In the genomic region with DNA sequence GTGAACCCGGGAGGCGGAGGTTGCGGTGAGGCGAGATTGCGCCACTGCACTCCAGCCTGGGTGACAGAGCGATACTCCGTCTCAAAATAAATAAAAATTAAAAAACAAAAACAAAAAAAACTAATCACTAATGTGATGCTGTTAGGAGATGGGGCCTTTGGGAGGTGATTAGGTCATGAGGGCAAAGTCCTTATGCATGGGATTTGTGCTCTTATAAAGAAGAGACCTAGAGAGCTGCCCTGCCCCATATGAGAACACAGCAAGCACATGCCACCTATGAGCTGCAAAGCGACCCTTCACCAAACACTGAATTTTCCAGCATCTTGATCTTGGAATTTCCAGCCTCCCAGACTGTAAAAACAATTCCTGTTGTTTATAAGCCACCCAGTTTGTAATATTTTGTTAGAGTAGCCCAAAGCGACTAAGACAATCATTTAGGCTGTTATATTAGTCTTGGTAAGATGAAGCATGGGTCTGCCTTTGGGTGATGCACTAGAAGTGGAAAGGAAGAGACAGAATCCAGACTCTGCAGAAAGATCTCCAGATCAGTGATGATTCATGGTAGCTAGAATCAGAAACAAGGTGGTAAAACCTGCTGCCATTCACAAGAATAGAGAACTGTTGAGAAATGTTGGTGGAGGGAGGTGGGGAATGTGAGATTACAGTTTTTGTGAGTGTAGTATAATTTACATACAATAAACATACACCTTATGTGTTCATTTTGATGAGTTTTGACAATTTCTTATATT, we compare ENCODE assay signal across 15 cellular contexts. TPM values are rescaled to one million over a fixed set of nuclear protein-coding genes. Genes with fewer than 3 reads are reported as not detected.
"Had no signal": no experiment of that assay in that cellular context is flagged by ENCODE, and none has a peak within 500 bp of the region (broad histone marks: within the 10 kb centered on the region; RNA-seq: fewer than 3 reads in every experiment).

No MANE protein-coding gene starts in this region.

- H3K9me3 ChIP-seq: psoas muscle had no signal

- H3K27me3 Mint-ChIP-seq: activated naive CD8-positive, alpha-beta T cell treated with anti-CD3 and anti-CD28 coated beads, Interleukin-2, amount 10 ng/mL, durations not matched to agents 7 days and 5 days; memory B cell; natural killer cell treated with Interleukin-12 subunit alpha and Interleukin-12 subunit beta and Interleukin-15 and Interleukin-18, amount 100 ng/mL, for 72 hours had no signal

- DNase-seq: activated CD4-positive, alpha-beta T cell treated with anti-CD3 and anti-CD28 coated beads, Interleukin-2, amount 50 U/mL, for 4 hours; activated CD4-positive, CD25-positive, alpha-beta regulatory T cell treated with anti-CD3 and anti-CD28 coated beads, Interleukin-2, amount 50 U/mL, for 72 hours; activated naive CD8-positive, alpha-beta T cell treated with anti-CD3 and anti-CD28 coated beads, Interleukin-2, amount 10 ng/mL, durations not matched to agents 7 days and 5 days; caudate nucleus; cortex of kidney; effector memory CD4-positive, alpha-beta T cell; occipital lobe; psoas muscle; stimulated activated CD4-positive, alpha-beta T cell treated with anti-CD3 and anti-CD28 coated beads, Interleukin-2, amount 100 ng/mL, for 24 hours; stimulated activated naive CD4-positive, alpha-beta T cell; substantia nigra had no signal

- H3K4me3 Mint-ChIP-seq: activated naive CD8-positive, alpha-beta T cell treated with anti-CD3 and anti-CD28 coated beads, Interleukin-2, amount 10 ng/mL, durations not matched to agents 7 days and 5 days; memory B cell; natural killer cell treated with Interleukin-12 subunit alpha and Interleukin-12 subunit beta and Interleukin-15 and Interleukin-18, amount 100 ng/mL, for 72 hours; T-helper 2 cell treated with Interferon-gamma antibody and Interleukin-4, amounts not matched to agents 5 μg/mL and 100 μg/mL, for 36 hours had no signal

- H3K27ac ChIP-seq: psoas muscle had no signal

- H3K4me1 Mint-ChIP-seq: activated naive CD8-positive, alpha-beta T cell treated with anti-CD3 and anti-CD28 coated beads, Interleukin-2, amount 10 ng/mL, durations not matched to agents 7 days and 5 days; memory B cell had no signal

- ATAC-seq: natural killer cell treated with Interleukin-12 subunit alpha and Interleukin-12 subunit beta and Interleukin-15 and Interleukin-18, amount 100 ng/mL, for 72 hours had no signal

- H3K27ac Mint-ChIP-seq: activated naive CD8-positive, alpha-beta T cell treated with anti-CD3 and anti-CD28 coated beads, Interleukin-2, amount 10 ng/mL, durations not matched to agents 7 days and 5 days; natural killer cell treated with Interleukin-12 subunit alpha and Interleukin-12 subunit beta and Interleukin-15 and Interleukin-18, amount 100 ng/mL, for 72 hours; T-helper 2 cell treated with Interferon-gamma antibody and Interleukin-4, amounts not matched to agents 5 μg/mL and 100 μg/mL, for 36 hours had no signal

- H3K9me3 Mint-ChIP-seq: activated naive CD8-positive, alpha-beta T cell treated with anti-CD3 and anti-CD28 coated beads, Interleukin-2, amount 10 ng/mL, durations not matched to agents 7 days and 5 days; memory B cell; natural killer cell treated with Interleukin-12 subunit alpha and Interleukin-12 subunit beta and Interleukin-15 and Interleukin-18, amount 100 ng/mL, for 72 hours; T-helper 2 cell treated with Interferon-gamma antibody and Interleukin-4, amounts not matched to agents 5 μg/mL and 100 μg/mL, for 36 hours had no signal

- H3K4me3 ChIP-seq: psoas muscle had no signal

RNA-seq across cellular contexts. Expression of gene GPR21, which starts 26.2 kb away (rescaled TPM):
- polyA plus RNA-seq: urinary bladder had no signal
